ENCODE assay signal across 12 cellular contexts in genomic region chr17:39704821-39705551, GRCh38. TPM values are rescaled to one million over a fixed set of nuclear protein-coding genes. Genes with fewer than 3 reads are reported as not detected.
A peak's percentile ranks its signal among the peaks of the same experiment; 100 is the strongest.
DNase-seq lines count a peak whose midpoint lies in the region; ATAC-seq and TF ChIP-seq lines count a peak whose summit lies in the region.
"Had no signal": no experiment of that assay in that cellular context is flagged by ENCODE, and none has a peak within 500 bp of the region (broad histone marks: within the 10 kb centered on the region; RNA-seq: fewer than 3 reads in every experiment).

No MANE protein-coding gene starts in this region.

- H4K91ac ChIP-seq in mesenchymal stem cell (ENCODE audit: low read length): peak overlapping the region; percentile 74

- H3K18ac ChIP-seq in mesenchymal stem cell (ENCODE audit: low read depth in 1 of 2, low read length in 2 of 2): no peak overlapping the region

- no peak overlapping the region for H2BK15ac ChIP-seq in mesenchymal stem cell (ENCODE audit: low read depth, poor library complexity, severe bottlenecking)

- no peak overlapping the region for H3K4me2 ChIP-seq in mesenchymal stem cell (ENCODE audit: low read length, poor library complexity, severe bottlenecking)

- peak; percentile 24 for TF ChIP-seq CTCF in cardiac muscle cell (IDR thresholded peaks at IDR 0.05; ENCODE audit: low read depth, low read length)

- H3K27me3 ChIP-seq in cardiac muscle cell (no peaks in the 10 kb centered on the region), esophagus (ENCODE audit: control insufficient read depth in 1 of 2, insufficient read depth in 2 of 2, low read length in 2 of 2) (no peaks in the 10 kb centered on the region), mesenchymal stem cell (ENCODE audit: control insufficient read depth in 1 of 2, insufficient read depth in 1 of 2, low read length in 2 of 2) (no peaks in the 10 kb centered on the region)
- H3K27me3 ChIP-seq: testis had no signal

- H4K8ac ChIP-seq in mesenchymal stem cell (ENCODE audit: low read length): peak overlapping the region; percentile 47

- intact Hi-C loops in cardiac septum (cut with DNase I): no loop called here

- peaks cover 48% of the 10 kb centered on the region for H3K4me1 ChIP-seq in cardiac muscle cell (ENCODE audit: low read depth)
- H3K4me1 ChIP-seq in esophagus (ENCODE audit: control insufficient read depth in 2 of 2, insufficient read depth in 2 of 2, low read length in 1 of 2): peaks cover 7 to 36% of the 10 kb centered on the region in 2 donors
- H3K4me1 ChIP-seq in mesenchymal stem cell (ENCODE audit: control insufficient read depth, insufficient read depth, low read depth, low read length): peaks cover 35% of the 10 kb centered on the region
- H3K4me1 ChIP-seq: testis had no signal

- 41 to 43% methylated on average over 11 of the region's 11 CpGs for WGBS in esophagus, 2 donors
- 80% methylated on average over 10 of the region's 11 CpGs for WGBS in mesenchymal stem cell

- no peak overlapping the region for H3K4ac ChIP-seq in mesenchymal stem cell (ENCODE audit: low read depth in 1 of 2, low read length in 2 of 2)

- H3K9me3 ChIP-seq in cardiac muscle cell (ENCODE audit: low read depth) (no peaks in the 10 kb centered on the region), esophagus (ENCODE audit: control insufficient read depth in 2 of 2, insufficient read depth in 1 of 2, low read depth in 1 of 2, low read length in 1 of 2) (no peaks in the 10 kb centered on the region), mesenchymal stem cell (ENCODE audit: control insufficient read depth, low read length) (no peaks in the 10 kb centered on the region)
- H3K9me3 ChIP-seq: testis had no signal

- H3K9ac ChIP-seq in mesenchymal stem cell (ENCODE audit: low read length): no peak overlapping the region

- H3K23ac ChIP-seq in mesenchymal stem cell (ENCODE audit: low read length in 2 of 2): no peak overlapping the region

- H2BK12ac ChIP-seq in mesenchymal stem cell (ENCODE audit: low read length in 2 of 2): peak overlapping the region in 1 of 2 experiments; percentile 33

- H2BK120ac ChIP-seq in mesenchymal stem cell (ENCODE audit: low read depth, low read length): no peak overlapping the region

- no peak overlapping the region for H2AK5ac ChIP-seq in mesenchymal stem cell (ENCODE audit: low read length, severe bottlenecking)

- DNase-seq in cardiac muscle cell (ENCODE audit: low read depth in 1 of 2, low spot score in 1 of 2) (peak; percentile 14 to 61), cardiac septum (ENCODE audit: low spot score) (no peak), mesenchymal stem cell (peak; percentile 34), NK-92 (lab: John Stamatoyannopoulos, UW; ENCODE audit: unreplicated experiment) (no peak), SKM-1 treated with dmso at 0.1 percent for 144 hours (lab: John Stamatoyannopoulos, UW; ENCODE audit: unreplicated experiment) (no peak)
- DNase-seq: activated T-cell treated with anti-CD3 and anti-CD28 coated beads, Interleukin-2, amount 50 U/mL, for 72 hours; CD4-positive, alpha-beta memory T cell; testis had no signal

- H2AFZ ChIP-seq in mesenchymal stem cell (ENCODE audit: low read depth, low read length): no peak overlapping the region

- H3K36me3 ChIP-seq in cardiac muscle cell (peaks cover 31% of the 10 kb centered on the region), esophagus (ENCODE audit: control insufficient read depth in 2 of 2, insufficient read depth in 2 of 2, low read length in 1 of 2) (peaks cover 8 to 25% of the 10 kb centered on the region in 2 donors), mesenchymal stem cell (ENCODE audit: control insufficient read depth in 1 of 2, insufficient read depth in 2 of 2, low read depth in 1 of 2, low read length in 2 of 2) (peaks cover 29 to 64% of the 10 kb centered on the region in 2 experiments)

- no peak overlapping the region for H3K14ac ChIP-seq in mesenchymal stem cell (ENCODE audit: low read length in 2 of 2)

- H3K4me3 ChIP-seq in cardiac muscle cell (no peak overlapping the region), esophagus (ENCODE audit: low read depth in 1 of 2, low read length in 2 of 2) (peak overlapping the region in 1 of 2 donors; percentile 28), mesenchymal stem cell (ENCODE audit: insufficient read depth in 1 of 2, low read depth in 1 of 2, low read length in 2 of 2) (no peak overlapping the region)
- H3K4me3 ChIP-seq: testis had no signal

- H3K79me1 ChIP-seq in mesenchymal stem cell (replicated peaks; ENCODE audit: low read length, poor library complexity, severe bottlenecking): peaks cover 66% of the 10 kb centered on the region

- H3K27ac ChIP-seq in cardiac muscle cell: peak overlapping the region; percentile 93
- H3K27ac ChIP-seq in esophagus (ENCODE audit: low read depth in 2 of 2, low read length in 1 of 2): peak overlapping the region; percentile 94 to 95
- no peak overlapping the region for H3K27ac ChIP-seq in mesenchymal stem cell (ENCODE audit: low read length, poor library complexity, severe bottlenecking)
- H3K27ac ChIP-seq: testis had no signal

- H2BK5ac ChIP-seq in mesenchymal stem cell (ENCODE audit: low read depth, low read length, poor library complexity, severe bottlenecking): no peak overlapping the region

- no peak for ATAC-seq in HG03280 (IDR thresholded peaks at IDR 0.05; ENCODE audit: unreplicated experiment)
- no peak for ATAC-seq in HG03095 (IDR thresholded peaks at IDR 0.05; ENCODE audit: unreplicated experiment)
- ATAC-seq: activated T-cell treated with anti-CD3 and anti-CD28 coated beads, Interleukin-2, amount 50 U/mL, for 72 hours had no signal

RNA-seq across cellular contexts. Expression of gene ERBB2, which starts 5.1 kb away (rescaled TPM):
- total RNA-seq in cardiac muscle cell (293 and 310 TPM in 2 replicates), cardiac septum (84.4 TPM)
- polyA plus RNA-seq in cardiac muscle cell (194 and 235 TPM in 2 replicates), esophagus (10 to 100 TPM; 68.4 to 98.1 TPM)
- 26.2 TPM for polyA plus RNA-seq in mesenchymal stem cell (2013, experiment 1 of 2)
- 25.3 TPM for polyA plus RNA-seq in mesenchymal stem cell (2013, experiment 2 of 2)

RNA-seq across cellular contexts. Expression of gene PGAP3, which starts 17.1 kb away (rescaled TPM):
- total RNA-seq in cardiac muscle cell: 22.5 and 34.2 TPM in 2 replicates
- 29.7 and 31.3 TPM in 2 replicates for polyA plus RNA-seq in cardiac muscle cell
- total RNA-seq in cardiac septum: 15.3 TPM
- polyA plus RNA-seq in esophagus: 10 to 100 TPM; 28.8 to 40.0 TPM
- 6.1 TPM for polyA plus RNA-seq in mesenchymal stem cell (2013, experiment 1 of 2)
- 5.9 TPM for polyA plus RNA-seq in mesenchymal stem cell (2013, experiment 2 of 2)

RNA-seq across cellular contexts. Expression of gene MIEN1, which starts 25.3 kb away (rescaled TPM):
- total RNA-seq in cardiac muscle cell (31.6 and 64.3 TPM in 2 replicates), cardiac septum (48.5 TPM)
- polyA plus RNA-seq in cardiac muscle cell (87.8 and 104 TPM in 2 replicates), esophagus (10 to 100 TPM; 57.5 to 98.6 TPM)
- 91.2 TPM for polyA plus RNA-seq in mesenchymal stem cell (2013, experiment 1 of 2)
- polyA plus RNA-seq in mesenchymal stem cell (2013, experiment 2 of 2): 95.9 TPM

RNA-seq across cellular contexts. Expression of gene GRB7, which starts 32.8 kb away (rescaled TPM):
- total RNA-seq in cardiac muscle cell (1.9 and 6.6 TPM in 2 replicates), cardiac septum (0.65 TPM)
- polyA plus RNA-seq in cardiac muscle cell (1.8 and 5.6 TPM in 2 replicates), esophagus (10 to 100 TPM; 43.7 to 55.0 TPM)
- 0.18 TPM for polyA plus RNA-seq in mesenchymal stem cell (2013, experiment 1 of 2)
- polyA plus RNA-seq in mesenchymal stem cell (2013, experiment 2 of 2): 0.05 TPM
- total RNA-seq: CD4-positive, alpha-beta memory T cell; frontal cortex had no signal
- polyA plus RNA-seq: CD4-positive, alpha-beta memory T cell had no signal

RNA-seq across cellular contexts. Expression of gene PNMT, which starts 36.7 kb away (rescaled TPM):
- 21.0 and 27.2 TPM in 2 replicates for total RNA-seq in cardiac muscle cell
- polyA plus RNA-seq in cardiac muscle cell: 11.9 and 14.7 TPM in 2 replicates
- total RNA-seq in cardiac septum: 10.9 TPM
- polyA plus RNA-seq in esophagus: 1 to 10 TPM; 1.8 to 2.2 TPM
- polyA plus RNA-seq in mesenchymal stem cell (2013, experiment 1 of 2): 0.17 TPM
- polyA plus RNA-seq in mesenchymal stem cell (2013, experiment 2 of 2): 0.21 TPM
- polyA plus RNA-seq: CD4-positive, alpha-beta memory T cell had no signal

Comparison
In these comparisons a context has a peak if more than half of its experiments do, and no peak if none do; other contexts are left out.
1. DNase-seq: peak in cardiac muscle cell (2 of 2) and mesenchymal stem cell (single experiment); none in cardiac septum (single experiment), NK-92 (single experiment) and SKM-1 treated with dmso at 0.1 percent for 144 hours (single experiment).